In genomic region chr18:68721681-68722583, GRCh38 we compare ENCODE assay signal across 8 cellular contexts. TPM values are rescaled to one million over a fixed set of nuclear protein-coding genes. Genes with fewer than 3 reads are reported as not detected.
A peak's percentile ranks its signal among the peaks of the same experiment; 100 is the strongest.
DNase-seq lines count a peak whose midpoint lies in the region; ATAC-seq and TF ChIP-seq lines count a peak whose summit lies in the region.

No MANE protein-coding gene starts in this region.

- ATAC-seq in HG03139 (IDR thresholded peaks at IDR 0.05; ENCODE audit: unreplicated experiment) (peak; percentile 87), naive B cell (ENCODE audit: low read depth in 2 of 2) (peak; percentile 40 to 49), gastrocnemius medialis (no peak)

- H3K27ac Mint-ChIP-seq in activated naive CD4-positive, alpha-beta T cell treated with anti-CD3 and anti-CD28 coated beads, Interleukin-2, amount 50 U/mL, for 24 hours, result peak overlapping the region; percentile 89
- H3K27ac Mint-ChIP-seq in activated naive CD8-positive, alpha-beta T cell, result peak overlapping the region; percentile 92
- H3K27ac Mint-ChIP-seq in naive B cell, result peak overlapping the region; percentile 5 to 95 (median 70)
- no peak overlapping the region for H3K27ac Mint-ChIP-seq in progenitor cell of endocrine pancreas

- no peaks in the 10 kb centered on the region for H3K36me3 Mint-ChIP-seq in activated naive CD4-positive, alpha-beta T cell treated with anti-CD3 and anti-CD28 coated beads, Interleukin-2, amount 50 U/mL, for 24 hours
- H3K36me3 Mint-ChIP-seq in activated naive CD8-positive, alpha-beta T cell, result peaks cover 3% of the 10 kb centered on the region
- peaks cover 0 to 7% of the 10 kb centered on the region in 2 donors for H3K36me3 Mint-ChIP-seq in naive B cell
- no peaks in the 10 kb centered on the region for H3K36me3 Mint-ChIP-seq in progenitor cell of endocrine pancreas (ENCODE audit: insufficient read depth)

- H3K9me3 ChIP-seq in gastrocnemius medialis, result no peaks in the 10 kb centered on the region

- H3K4me3 ChIP-seq in gastrocnemius medialis, result peak overlapping the region in 1 of 4 donors; percentile 26

- no peak for TF ChIP-seq POLR2A in gastrocnemius medialis (IDR thresholded peaks at IDR 0.05)

- H3K36me3 ChIP-seq in gastrocnemius medialis, result no peaks in the 10 kb centered on the region

- no peaks in the 10 kb centered on the region for H3K27me3 Mint-ChIP-seq in activated naive CD4-positive, alpha-beta T cell treated with anti-CD3 and anti-CD28 coated beads, Interleukin-2, amount 50 U/mL, for 24 hours
- no peaks in the 10 kb centered on the region for H3K27me3 Mint-ChIP-seq in activated naive CD8-positive, alpha-beta T cell
- H3K27me3 Mint-ChIP-seq in naive B cell (peaks cover 0 to 6% (median 0%) of the 10 kb centered on the region in 3 donors), progenitor cell of endocrine pancreas (no peaks in the 10 kb centered on the region)

- peaks cover 33% of the 10 kb centered on the region for H3K4me1 Mint-ChIP-seq in activated naive CD4-positive, alpha-beta T cell treated with anti-CD3 and anti-CD28 coated beads, Interleukin-2, amount 50 U/mL, for 24 hours
- H3K4me1 Mint-ChIP-seq in activated naive CD8-positive, alpha-beta T cell (ENCODE audit: low read depth), result peaks cover 26% of the 10 kb centered on the region
- H3K4me1 Mint-ChIP-seq in naive B cell (peaks cover 20 to 31% (median 27%) of the 10 kb centered on the region in 3 donors), progenitor cell of endocrine pancreas (ENCODE audit: low read depth) (no peaks in the 10 kb centered on the region)

- intact Hi-C loops in gastrocnemius medialis (cut with DNase I; ENCODE audit: low total_unique reads), result no loop called here

- H3K4me1 ChIP-seq in gastrocnemius medialis, result no peaks in the 10 kb centered on the region

- in situ Hi-C loops in gastrocnemius medialis (cut with MboI; ENCODE audit: low sequenced_read_pairs in 4 of 4), result no loop called here

- H3K27me3 ChIP-seq in gastrocnemius medialis, result no peaks in the 10 kb centered on the region

- H3K9me3 Mint-ChIP-seq in activated naive CD4-positive, alpha-beta T cell treated with anti-CD3 and anti-CD28 coated beads, Interleukin-2, amount 50 U/mL, for 24 hours, result no peaks in the 10 kb centered on the region
- H3K9me3 Mint-ChIP-seq in activated naive CD8-positive, alpha-beta T cell (ENCODE audit: low read depth), result no peaks in the 10 kb centered on the region
- peaks cover 3 to 19% (median 9%) of the 10 kb centered on the region in 7 donors for H3K9me3 Mint-ChIP-seq in naive B cell
- no peaks in the 10 kb centered on the region for H3K9me3 Mint-ChIP-seq in progenitor cell of endocrine pancreas (ENCODE audit: low read depth)

- no peak for TF ChIP-seq CTCF in gastrocnemius medialis (IDR thresholded peaks at IDR 0.05 in 4 of 5, conservative IDR thresholded peaks at IDR 0.05 in 1 of 5)
- no peak for TF ChIP-seq CTCF in progenitor cell of endocrine pancreas (IDR thresholded peaks at IDR 0.05; ENCODE audit: unreplicated experiment)

- H3K27ac ChIP-seq in gastrocnemius medialis, result peak overlapping the region in 2 of 4 donors; percentile 0 to 53

- H3K4me3 Mint-ChIP-seq in activated naive CD4-positive, alpha-beta T cell treated with anti-CD3 and anti-CD28 coated beads, Interleukin-2, amount 50 U/mL, for 24 hours, result peak overlapping the region; percentile 87
- peak overlapping the region; percentile 85 for H3K4me3 Mint-ChIP-seq in activated naive CD8-positive, alpha-beta T cell
- peak overlapping the region; percentile 54 to 88 (median 80) for H3K4me3 Mint-ChIP-seq in naive B cell
- no peak overlapping the region for H3K4me3 Mint-ChIP-seq in progenitor cell of endocrine pancreas (ENCODE audit: low read depth)

- DNase-seq in activated naive CD4-positive, alpha-beta T cell (lab: John Stamatoyannopoulos, UW), result no peak
- DNase-seq in naive B cell, result no peak
- DNase-seq in gastrocnemius medialis, result no peak
- DNase-seq in superior temporal gyrus (ENCODE audit: extremely low spot score), result no peak
- no peak for DNase-seq in progenitor cell of endocrine pancreas (ENCODE audit: low spot score, unreplicated experiment)

RNA-seq across cellular contexts. Expression of gene TMX3, which starts 7.0 kb away (rescaled TPM):
- polyA plus RNA-seq in naive B cell (ENCODE audit: low read depth in 6 of 6), result 10 to 100 TPM; 15.3 to 27.7 (median 21.6) TPM
- total RNA-seq in gastrocnemius medialis (10 to 100 TPM; 13.7 to 23.3 (median 16.7) TPM), progenitor cell of endocrine pancreas (40.4 and 40.9 TPM in 2 replicates)

Comparison
In these comparisons a context has a peak if more than half of its experiments do, and no peak if none do; other contexts are left out.
1. ATAC-seq: peak in HG03139 (single experiment) and naive B cell (2 of 2); none in gastrocnemius medialis (0 of 2).